ENCODE assay signal across 29 cellular contexts in the genomic region with DNA sequence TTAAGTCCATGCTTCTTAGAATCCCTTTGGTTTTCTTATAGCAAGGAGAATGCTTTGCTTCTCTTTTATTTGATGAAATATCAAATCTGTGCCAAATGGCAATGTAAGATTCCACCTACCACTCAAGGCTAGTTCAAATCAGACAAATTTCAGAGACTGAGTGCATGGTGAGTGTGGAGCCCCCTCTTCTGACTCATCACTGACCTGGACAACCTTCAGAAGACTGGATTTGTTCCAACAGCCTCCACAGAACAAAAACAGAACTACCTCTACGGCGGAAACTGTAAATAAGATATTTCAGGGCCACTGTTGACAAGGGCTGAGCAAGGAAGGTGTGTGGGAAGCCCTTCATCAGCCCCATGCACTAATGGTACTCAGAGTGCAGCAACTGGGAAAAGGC. TPM values are rescaled to one million over a fixed set of nuclear protein-coding genes. Genes with fewer than 3 reads are reported as not detected.
A peak's percentile ranks its signal among the peaks of the same experiment; 100 is the strongest.
DNase-seq lines count a peak whose midpoint lies in the region; ATAC-seq and TF ChIP-seq lines count a peak whose summit lies in the region.
"Had no signal": no experiment of that assay in that cellular context is flagged by ENCODE, and none has a peak within 500 bp of the region (broad histone marks: within the 10 kb centered on the region; RNA-seq: fewer than 3 reads in every experiment).

No MANE protein-coding gene starts in this region.

- intact Hi-C loops in activated CD4-positive, alpha-beta T cell treated with anti-CD3 and anti-CD28 coated beads for 36 hours (cut with DNase I, micrococcal nuclease), result no loop called here

- H3K27ac Mint-ChIP-seq in GM23338 (peak overlapping the region; percentile 24; the same call in 1 of the 2 replicates), osteocyte (ENCODE audit: unreplicated experiment) (peak overlapping the region; percentile 32)
- H3K27ac Mint-ChIP-seq in activated CD4-positive, alpha-beta T cell treated with anti-CD3 and anti-CD28 coated beads for 36 hours, result no peak overlapping the region
- H3K27ac Mint-ChIP-seq in naive thymus-derived CD8-positive, alpha-beta T cell, result no peak overlapping the region
- H3K27ac Mint-ChIP-seq: activated CD8-positive, alpha-beta memory T cell treated with anti-CD3 and anti-CD28 coated beads, Interleukin-2, amount 10 ng/mL, durations not matched to agents 7 days and 5 days; activated T-cell treated with anti-CD3 and anti-CD28 coated beads, Interleukin-2, amount 50 U/mL, for 72 hours; immature natural killer cell; natural killer cell treated with Interleukin-12 subunit alpha and Interleukin-12 subunit beta and Interleukin-15 and Interleukin-18, amount 100 ng/mL, for 72 hours; stimulated activated naive CD8-positive, alpha-beta T cell treated with anti-CD3 and anti-CD28 coated beads, Interleukin-15, Interleukin-2, amounts not matched to agents 100 ng/mL and 50 ng/mL, for 24 hours; T-helper 1 cell treated with Interleukin-12 subunit alpha and Interleukin-12 subunit beta and Interleukin-4 antibody, amounts not matched to agents 30 μg/mL and 1 μg/mL, for 36 hours had no signal

- H3K4me1 Mint-ChIP-seq in GM23338 (no peaks in the 10 kb centered on the region), osteocyte (ENCODE audit: unreplicated experiment) (peaks cover 47% of the 10 kb centered on the region)
- H3K4me1 Mint-ChIP-seq in activated CD4-positive, alpha-beta T cell treated with anti-CD3 and anti-CD28 coated beads for 36 hours, result no peaks in the 10 kb centered on the region
- H3K4me1 Mint-ChIP-seq in naive thymus-derived CD8-positive, alpha-beta T cell, result peaks cover 2 to 14% (median 9%) of the 10 kb centered on the region in 4 donors
- H3K4me1 Mint-ChIP-seq: central memory CD8-positive, alpha-beta T cell had no signal

- no peak overlapping the region for H3K9ac ChIP-seq in OCI-LY3 (ENCODE audit: low read length)

- H4K20me1 ChIP-seq in GM23338 (replicated peaks; ENCODE audit: insufficient read depth), result peaks cover 14% of the 10 kb centered on the region; the same call in 1 of the 2 replicates
- H4K20me1 ChIP-seq in OCI-LY3 (ENCODE audit: insufficient read depth, low read length), result no peaks in the 10 kb centered on the region

- H3K4me1 ChIP-seq in GM23338 (ENCODE audit: insufficient read depth) (no peaks in the 10 kb centered on the region), OCI-LY3 (ENCODE audit: low read length) (peaks cover 10% of the 10 kb centered on the region)
- H3K4me1 ChIP-seq: left ventricle myocardium inferior, pancreas, thyroid gland had no signal

- DNase-seq in GM23338 (ENCODE audit: low spot score) (no peak), choroid plexus epithelial cell (ENCODE audit: low read depth) (peak; percentile 69), osteocyte (ENCODE audit: extremely low spot score, unreplicated experiment) (no peak), NCI-H1105 (lab: John Stamatoyannopoulos, UW) (no peak)
- no peak for DNase-seq in activated CD4-positive, alpha-beta T cell treated with anti-CD3 and anti-CD28 coated beads for 36 hours
- DNase-seq in naive thymus-derived CD8-positive, alpha-beta T cell, result no peak
- DNase-seq: activated CD4-positive, alpha-beta T cell treated with anti-CD3 and anti-CD28 coated beads, Interleukin-2, amount 50 U/mL, for 1 hour; activated CD8-positive, alpha-beta memory T cell treated with anti-CD3 and anti-CD28 coated beads, Interleukin-2, amount 10 ng/mL, durations not matched to agents 7 days and 5 days; activated naive CD4-positive, alpha-beta T cell treated with anti-CD3 and anti-CD28 coated beads, Interleukin-2, amount 50 U/mL, for 16 hours; activated T-cell treated with anti-CD3 and anti-CD28 coated beads, Interleukin-2, amount 50 U/mL, for 72 hours; anterior cingulate cortex; CD4-positive, CD25-positive, alpha-beta regulatory T cell; foreskin melanocyte; H7; hippocampal formation; immature natural killer cell; left ventricle myocardium inferior; midbrain; NCI-H146; NCI-H524; pancreas; stimulated activated CD4-positive, alpha-beta T cell treated with anti-CD3 and anti-CD28 coated beads, Interleukin-12 subunit alpha, Interleukin-12 subunit beta, amount 100 ng/mL, for 4 hours; stimulated activated CD4-positive, alpha-beta T cell treated with anti-CD3 and anti-CD28 coated beads, Interleukin-4, amount 100 ng/mL, for 24 hours; thyroid gland had no signal

- peaks cover 4% of the 10 kb centered on the region; the same call in 1 of the 2 replicates for H3K79me2 ChIP-seq in GM23338 (replicated peaks; ENCODE audit: insufficient read depth)
- H3K79me2 ChIP-seq in OCI-LY3 (ENCODE audit: low read length), result no peaks in the 10 kb centered on the region

- TF ChIP-seq CTCF in GM23338 (conservative IDR thresholded peaks at IDR 0.05; ENCODE audit: low read depth in 2 of 2) (no peak), OCI-LY3 (IDR thresholded peaks at IDR 0.05; ENCODE audit: low read depth, low read length) (no peak; the same call in 1 of the 2 replicates), choroid plexus epithelial cell (conservative IDR thresholded peaks at IDR 0.05; ENCODE audit: low read depth, low read length) (no peak), osteocyte (IDR thresholded peaks at IDR 0.05) (no peak)

- H3K9me3 Mint-ChIP-seq in GM23338 (no peaks in the 10 kb centered on the region), osteocyte (ENCODE audit: unreplicated experiment) (no peaks in the 10 kb centered on the region)
- H3K9me3 Mint-ChIP-seq in activated CD4-positive, alpha-beta T cell treated with anti-CD3 and anti-CD28 coated beads for 36 hours (ENCODE audit: low read depth), result no peaks in the 10 kb centered on the region
- no peaks in the 10 kb centered on the region for H3K9me3 Mint-ChIP-seq in naive thymus-derived CD8-positive, alpha-beta T cell
- H3K9me3 Mint-ChIP-seq: activated T-cell treated with anti-CD3 and anti-CD28 coated beads, Interleukin-2, amount 50 U/mL, for 72 hours; CD4-positive, CD25-positive, alpha-beta regulatory T cell; central memory CD8-positive, alpha-beta T cell; immature natural killer cell; natural killer cell treated with Interleukin-12 subunit alpha and Interleukin-12 subunit beta and Interleukin-15 and Interleukin-18, amount 100 ng/mL, for 72 hours; stimulated activated naive CD8-positive, alpha-beta T cell treated with anti-CD3 and anti-CD28 coated beads, Interleukin-15, Interleukin-2, amounts not matched to agents 100 ng/mL and 50 ng/mL, for 24 hours; T-helper 1 cell treated with Interleukin-12 subunit alpha and Interleukin-12 subunit beta and Interleukin-4 antibody, amounts not matched to agents 30 μg/mL and 1 μg/mL, for 36 hours had no signal

- no peak for ATAC-seq in GM23338
- no peak for ATAC-seq in activated CD4-positive, alpha-beta T cell treated with anti-CD3 and anti-CD28 coated beads for 36 hours
- ATAC-seq in naive thymus-derived CD8-positive, alpha-beta T cell, result no peak
- ATAC-seq: activated CD8-positive, alpha-beta memory T cell treated with anti-CD3 and anti-CD28 coated beads, Interleukin-2, amount 10 ng/mL, durations not matched to agents 7 days and 5 days; activated T-cell treated with anti-CD3 and anti-CD28 coated beads, Interleukin-2, amount 50 U/mL, for 72 hours; natural killer cell treated with Interleukin-12 subunit alpha and Interleukin-12 subunit beta and Interleukin-15 and Interleukin-18, amount 100 ng/mL, for 72 hours; pancreas had no signal

- H3K27me3 ChIP-seq in GM23338 (ENCODE audit: insufficient read depth), result no peaks in the 10 kb centered on the region
- H3K27me3 ChIP-seq in OCI-LY3 (ENCODE audit: low read depth, low read length), result no peaks in the 10 kb centered on the region
- H3K27me3 ChIP-seq: pancreas, thyroid gland had no signal

- POLR2A ChIA-PET in activated CD4-positive, alpha-beta T cell treated with anti-CD3 and anti-CD28 coated beads for 36 hours (lab: Charles Lee), result no interaction called here
- POLR2A ChIA-PET in naive thymus-derived CD8-positive, alpha-beta T cell (lab: Charles Lee), result no interaction called here

- peaks cover 77% of the 10 kb centered on the region for H3K36me3 ChIP-seq in GM23338 (ENCODE audit: insufficient read depth)
- H3K36me3 ChIP-seq in OCI-LY3 (replicated peaks; ENCODE audit: low read depth, low read length), result peaks cover 65% of the 10 kb centered on the region
- H3K36me3 ChIP-seq: pancreas had no signal

- H2AFZ ChIP-seq in GM23338, result no peak overlapping the region
- H2AFZ ChIP-seq in OCI-LY3 (ENCODE audit: low read depth, low read length), result no peak overlapping the region

- H3F3A ChIP-seq in GM23338 (replicated peaks; ENCODE audit: low read depth), result no peaks in the 10 kb centered on the region

- H3K36me3 Mint-ChIP-seq in GM23338 (ENCODE audit: low read depth), result peaks cover 71% of the 10 kb centered on the region
- H3K36me3 Mint-ChIP-seq in osteocyte (ENCODE audit: unreplicated experiment), result peaks cover 1% of the 10 kb centered on the region
- peaks cover 57% of the 10 kb centered on the region for H3K36me3 Mint-ChIP-seq in activated CD4-positive, alpha-beta T cell treated with anti-CD3 and anti-CD28 coated beads for 36 hours (ENCODE audit: low read depth)
- peaks cover 5 to 26% (median 24%) of the 10 kb centered on the region in 3 donors for H3K36me3 Mint-ChIP-seq in naive thymus-derived CD8-positive, alpha-beta T cell

- no peaks in the 10 kb centered on the region for H3K9me3 ChIP-seq in OCI-LY3 (ENCODE audit: insufficient read depth, low read length)
- H3K9me3 ChIP-seq: left ventricle myocardium inferior, pancreas, thyroid gland had no signal

- CTCF ChIA-PET in activated CD4-positive, alpha-beta T cell treated with anti-CD3 and anti-CD28 coated beads for 36 hours (lab: Charles Lee), result no interaction called here

- no peaks in the 10 kb centered on the region for H3K9me2 ChIP-seq in GM23338 (ENCODE audit: insufficient read depth)

- H3K4me2 ChIP-seq in GM23338 (no peak overlapping the region), OCI-LY3 (ENCODE audit: low read length) (peak overlapping the region; percentile 6; the same call in 1 of the 2 replicates)

- no peak overlapping the region for H3K4me3 ChIP-seq in GM23338
- no peak overlapping the region for H3K4me3 ChIP-seq in OCI-LY3 (ENCODE audit: low read length)
- peak overlapping the region; percentile 17 for H3K4me3 ChIP-seq in choroid plexus epithelial cell (ENCODE audit: low read depth, low read length)
- H3K4me3 ChIP-seq: left ventricle myocardium inferior, pancreas, thyroid gland had no signal

- H3K27me3 Mint-ChIP-seq in GM23338 (ENCODE audit: insufficient read depth, low read depth, poor library complexity), result no peaks in the 10 kb centered on the region
- H3K27me3 Mint-ChIP-seq in osteocyte (ENCODE audit: unreplicated experiment), result no peaks in the 10 kb centered on the region
- H3K27me3 Mint-ChIP-seq in activated CD4-positive, alpha-beta T cell treated with anti-CD3 and anti-CD28 coated beads for 36 hours, result no peaks in the 10 kb centered on the region
- H3K27me3 Mint-ChIP-seq in naive thymus-derived CD8-positive, alpha-beta T cell, result no peaks in the 10 kb centered on the region
- H3K27me3 Mint-ChIP-seq: activated CD8-positive, alpha-beta memory T cell treated with anti-CD3 and anti-CD28 coated beads, Interleukin-2, amount 10 ng/mL, durations not matched to agents 7 days and 5 days; CD4-positive, CD25-positive, alpha-beta regulatory T cell; central memory CD8-positive, alpha-beta T cell; natural killer cell treated with Interleukin-12 subunit alpha and Interleukin-12 subunit beta and Interleukin-15 and Interleukin-18, amount 100 ng/mL, for 72 hours; stimulated activated naive CD8-positive, alpha-beta T cell treated with anti-CD3 and anti-CD28 coated beads, Interleukin-15, Interleukin-2, amounts not matched to agents 100 ng/mL and 50 ng/mL, for 24 hours had no signal

- H3K27ac ChIP-seq in GM23338 (ENCODE audit: low read depth) (no peak overlapping the region), OCI-LY3 (ENCODE audit: low read length) (peak overlapping the region; percentile 5; the same call in 1 of the 2 replicates)
- H3K27ac ChIP-seq: left ventricle myocardium inferior, pancreas, thyroid gland had no signal

- H3K4me3 Mint-ChIP-seq in GM23338 (no peak overlapping the region), osteocyte (ENCODE audit: unreplicated experiment) (no peak overlapping the region)
- no peak overlapping the region for H3K4me3 Mint-ChIP-seq in activated CD4-positive, alpha-beta T cell treated with anti-CD3 and anti-CD28 coated beads for 36 hours
- no peak overlapping the region for H3K4me3 Mint-ChIP-seq in naive thymus-derived CD8-positive, alpha-beta T cell
- H3K4me3 Mint-ChIP-seq: activated CD8-positive, alpha-beta memory T cell treated with anti-CD3 and anti-CD28 coated beads, Interleukin-2, amount 10 ng/mL, durations not matched to agents 7 days and 5 days; activated T-cell treated with anti-CD3 and anti-CD28 coated beads, Interleukin-2, amount 50 U/mL, for 72 hours; CD4-positive, CD25-positive, alpha-beta regulatory T cell; central memory CD8-positive, alpha-beta T cell; immature natural killer cell; natural killer cell treated with Interleukin-12 subunit alpha and Interleukin-12 subunit beta and Interleukin-15 and Interleukin-18, amount 100 ng/mL, for 72 hours; stimulated activated naive CD8-positive, alpha-beta T cell treated with anti-CD3 and anti-CD28 coated beads, Interleukin-15, Interleukin-2, amounts not matched to agents 100 ng/mL and 50 ng/mL, for 24 hours; T-helper 1 cell treated with Interleukin-12 subunit alpha and Interleukin-12 subunit beta and Interleukin-4 antibody, amounts not matched to agents 30 μg/mL and 1 μg/mL, for 36 hours had no signal

RNA-seq across cellular contexts. Expression of gene NCAPG2, which starts 21.1 kb away (rescaled TPM):
- 76.5 and 91.2 TPM in 2 replicates for total RNA-seq in GM23338 (2014; rRNA removed; shearing (Covaris generic))
- 34.0 and 38.7 TPM in 2 replicates for polyA plus RNA-seq in GM23338 (2016; fragmentation: Nextera tagmentation; extraction: Ambion mirVana)
- total RNA-seq in osteocyte, result 17.9 and 19.9 TPM in 2 replicates
- total RNA-seq in activated CD4-positive, alpha-beta T cell treated with anti-CD3 and anti-CD28 coated beads for 36 hours, result 100 to 1,000 TPM in 1 of 2 experiments, 10 to 100 TPM in 1; 85.4 to 127 TPM
- 1 to 10 TPM; 6.7 to 7.7 TPM for total RNA-seq in naive thymus-derived CD8-positive, alpha-beta T cell
- polyA plus RNA-seq in naive thymus-derived CD8-positive, alpha-beta T cell, result 1 to 10 TPM; 2.4 to 3.7 (median 2.6) TPM

Comparison
In these comparisons a context has a peak if more than half of its experiments do, and no peak if none do; other contexts are left out.
1. H3K27ac Mint-ChIP-seq: peak in GM23338 (single experiment) and osteocyte (single experiment); none in activated CD4-positive, alpha-beta T cell treated with anti-CD3 and anti-CD28 coated beads for 36 hours (single experiment) and naive thymus-derived CD8-positive, alpha-beta T cell (0 of 10).